In genomic region chr1:54461731-54462596, GRCh38 we compare ENCODE assay signal across 15 cellular contexts. TPM values are rescaled to one million over a fixed set of nuclear protein-coding genes. Genes with fewer than 3 reads are reported as not detected.
A peak's percentile ranks its signal among the peaks of the same experiment; 100 is the strongest.
DNase-seq lines count a peak whose midpoint lies in the region; ATAC-seq and TF ChIP-seq lines count a peak whose summit lies in the region.
"Had no signal": no experiment of that assay in that cellular context is flagged by ENCODE, and none has a peak within 500 bp of the region (broad histone marks: within the 10 kb centered on the region; RNA-seq: fewer than 3 reads in every experiment).

No MANE protein-coding gene starts in this region.

- H3K36me3 ChIP-seq in SJCRH30: no peaks in the 10 kb centered on the region
- H3K36me3 ChIP-seq: gastroesophageal sphincter had no signal

- peaks cover under 1% of the 10 kb centered on the region for H3K36me3 Mint-ChIP-seq in glutamatergic neuron (ENCODE audit: unreplicated experiment)
- H3K36me3 Mint-ChIP-seq in activated CD4-positive, alpha-beta memory T cell treated with anti-CD3 and anti-CD28 coated beads for 36 hours: no peaks in the 10 kb centered on the region

- peaks cover 45% of the 10 kb centered on the region for H3K4me1 Mint-ChIP-seq in glutamatergic neuron (ENCODE audit: low read depth, unreplicated experiment)
- peaks cover 40% of the 10 kb centered on the region for H3K4me1 Mint-ChIP-seq in activated CD4-positive, alpha-beta memory T cell treated with anti-CD3 and anti-CD28 coated beads for 36 hours (ENCODE audit: low read depth)

- no peak overlapping the region; the same call in 1 of the 2 replicates for H3K27ac ChIP-seq in SJCRH30
- H3K27ac ChIP-seq: gastroesophageal sphincter, psoas muscle had no signal

- peaks cover under 1% of the 10 kb centered on the region for H3K9me3 Mint-ChIP-seq in glutamatergic neuron (ENCODE audit: unreplicated experiment)
- no peaks in the 10 kb centered on the region for H3K9me3 Mint-ChIP-seq in activated CD4-positive, alpha-beta memory T cell treated with anti-CD3 and anti-CD28 coated beads for 36 hours

- H3K4me1 ChIP-seq in SJCRH30: peaks cover 28% of the 10 kb centered on the region
- H3K4me1 ChIP-seq: psoas muscle had no signal

- H3K4me3 ChIP-seq in SJCRH30: peak overlapping the region; percentile 22
- H3K4me3 ChIP-seq: gastroesophageal sphincter, psoas muscle had no signal

- H3K27ac Mint-ChIP-seq in glutamatergic neuron (ENCODE audit: unreplicated experiment): peak overlapping the region; percentile 33
- no peak overlapping the region for H3K27ac Mint-ChIP-seq in activated CD4-positive, alpha-beta memory T cell treated with anti-CD3 and anti-CD28 coated beads for 36 hours

- POLR2A ChIA-PET in activated CD4-positive, alpha-beta memory T cell treated with anti-CD3 and anti-CD28 coated beads for 36 hours (lab: Charles Lee): no interaction called here

- intact Hi-C loops in activated CD4-positive, alpha-beta memory T cell treated with anti-CD3 and anti-CD28 coated beads for 36 hours (cut with micrococcal nuclease): no loop called here

- DNase-seq in activated CD8-positive, alpha-beta memory T cell treated with anti-CD3 and anti-CD28 coated beads for 24 hours: peak; percentile 43
- DNase-seq in activated CD8-positive, alpha-beta memory T cell treated with anti-CD3 and anti-CD28 coated beads, Interleukin-2, amount 50 U/mL, for 4 hours: no peak
- DNase-seq in SJCRH30 (peak; percentile 54 to 76), glutamatergic neuron (no peak), retina (peak; percentile 35), SW480 (ENCODE audit: low spot score) (no peak)
- no peak for DNase-seq in activated CD4-positive, alpha-beta memory T cell treated with anti-CD3 and anti-CD28 coated beads for 36 hours
- DNase-seq: ACHN, amniotic stem cell, COR-L47, EL, NCI-H774 had no signal

- no peak for TF ChIP-seq CTCF in glutamatergic neuron (IDR thresholded peaks at IDR 0.05; ENCODE audit: partially characterized antibody, unreplicated experiment)

- H3K27me3 ChIP-seq in SJCRH30: no peaks in the 10 kb centered on the region
- H3K27me3 ChIP-seq: gastroesophageal sphincter had no signal

- H3K9me3 ChIP-seq in SJCRH30 (replicated peaks): no peaks in the 10 kb centered on the region
- H3K9me3 ChIP-seq: gastroesophageal sphincter, psoas muscle had no signal

- peak overlapping the region; percentile 59 for H3K4me3 Mint-ChIP-seq in glutamatergic neuron (ENCODE audit: unreplicated experiment)
- H3K4me3 Mint-ChIP-seq in activated CD4-positive, alpha-beta memory T cell treated with anti-CD3 and anti-CD28 coated beads for 36 hours: no peak overlapping the region

- CTCF ChIA-PET in activated CD4-positive, alpha-beta memory T cell treated with anti-CD3 and anti-CD28 coated beads for 36 hours (lab: Charles Lee): interaction anchor here (0.8 to 0.9 kb wide), 2 partner anchors 28 to 150 kb away, joined by 3 read pairs; no protein-coding TSS in a partner anchor

- peaks cover 7% of the 10 kb centered on the region for H3K27me3 Mint-ChIP-seq in glutamatergic neuron (ENCODE audit: unreplicated experiment)
- H3K27me3 Mint-ChIP-seq in activated CD4-positive, alpha-beta memory T cell treated with anti-CD3 and anti-CD28 coated beads for 36 hours: no peaks in the 10 kb centered on the region

- ATAC-seq in GM21528 (IDR thresholded peaks at IDR 0.05; ENCODE audit: low FRiP score, unreplicated experiment): no peak
- ATAC-seq: gastroesophageal sphincter, psoas muscle had no signal

RNA-seq across cellular contexts. Expression of gene SSBP3, which starts 55.8 kb away (rescaled TPM):
- 27.0 and 32.1 TPM in 2 replicates for total RNA-seq in SJCRH30 (2014; rRNA removed; shearing (Covaris generic))
- 608 TPM for total RNA-seq in glutamatergic neuron (ENCODE audit: unreplicated experiment)
- total RNA-seq in activated CD4-positive, alpha-beta memory T cell treated with anti-CD3 and anti-CD28 coated beads for 36 hours: 10 to 100 TPM; 44.4 to 49.6 TPM

Comparison
In these comparisons a context has a peak if more than half of its experiments do, and no peak if none do; other contexts are left out.
1. DNase-seq: peak in activated CD8-positive, alpha-beta memory T cell treated with anti-CD3 and anti-CD28 coated beads for 24 hours (single experiment), SJCRH30 (2 of 2) and retina (single experiment); none in activated CD8-positive, alpha-beta memory T cell treated with anti-CD3 and anti-CD28 coated beads, Interleukin-2, amount 50 U/mL, for 4 hours (single experiment), glutamatergic neuron (single experiment), SW480 (single experiment) and activated CD4-positive, alpha-beta memory T cell treated with anti-CD3 and anti-CD28 coated beads for 36 hours (single experiment).
2. RNA of gene SSBP3, which starts 55.8 kb away (total RNA-seq): 608 TPM in glutamatergic neuron (single experiment); 44.4 to 49.6 TPM in activated CD4-positive, alpha-beta memory T cell treated with anti-CD3 and anti-CD28 coated beads for 36 hours and 27.0 to 32.1 TPM in SJCRH30; every median in the first group is over 10 times any median in the second.